19 cellular contexts compared by ENCODE assay signal in genomic region chr15:67143646-67144045, GRCh38.
DNase-seq lines count a peak whose midpoint lies in the region; ATAC-seq, FAIRE-seq and TF ChIP-seq lines count a peak whose summit lies in the region.
"Had no signal": no experiment of that assay in that cellular context is flagged by ENCODE, and none has a peak within 500 bp of the region (broad histone marks: within the 10 kb centered on the region; RNA-seq: fewer than 3 reads in every experiment).

No MANE protein-coding gene starts in this region.

- H3K9me3 ChIP-seq in A549 (no peaks in the 10 kb centered on the region), astrocyte (ENCODE audit: insufficient read depth, low read depth, low read length) (no peaks in the 10 kb centered on the region)
- H3K9me3 ChIP-seq in CD4-positive, alpha-beta memory T cell (ENCODE audit: control insufficient read depth in 1 of 2, low read length in 2 of 2), result no peaks in the 10 kb centered on the region
- H3K9me3 ChIP-seq: pancreas had no signal

- CTCF ChIA-PET in A549 (lab: Yijun Ruan, JAX), result interaction anchor here (1.1 to 4.6 kb wide), 8 partner anchors 9 to 197 kb away, joined by 3 to 22 read pairs (median 5); no protein-coding TSS in a partner anchor
- CTCF ChIA-PET in CD4-positive, alpha-beta memory T cell (lab: Charles Lee; ENCODE audit: partially characterized antibody), result interaction anchor here (1.2 kb wide), 1 partner anchor 9 kb away, joined by 3 read pairs; no protein-coding TSS in a partner anchor

- 79% methylated on average over 6 of the region's 6 CpGs for WGBS in A549 (ENCODE audit: missing lambda C conversion rate)

- peaks cover 100% of the 10 kb centered on the region for H3K4me1 ChIP-seq in A549
- H3K4me1 ChIP-seq in CD4-positive, alpha-beta memory T cell (ENCODE audit: insufficient read depth, low read length), result peaks cover 100% of the 10 kb centered on the region
- peaks cover 77% of the 10 kb centered on the region for H3K4me1 ChIP-seq in astrocyte (ENCODE audit: insufficient read depth, low read length)

- intact Hi-C loops in CD4-positive, alpha-beta memory T cell (cut with micrococcal nuclease), result no loop called here
- intact Hi-C loops in head of caudate nucleus (cut with DNase I), result no loop called here

- no peaks in the 10 kb centered on the region for H3K36me3 ChIP-seq in CD4-positive, alpha-beta memory T cell (ENCODE audit: insufficient read depth, low read length)
- peaks cover 3% of the 10 kb centered on the region for H3K36me3 ChIP-seq in astrocyte (ENCODE audit: insufficient read depth, low read length)
- H3K36me3 ChIP-seq: pancreas had no signal

- peaks cover 8 to 9% of the 10 kb centered on the region in 2 donors for H3K36me3 Mint-ChIP-seq in CD4-positive, alpha-beta memory T cell
- H3K36me3 Mint-ChIP-seq in astrocyte (ENCODE audit: low read depth, unreplicated experiment) (peaks cover 8% of the 10 kb centered on the region), naive B cell (no peaks in the 10 kb centered on the region)

- peak overlapping the region; percentile 22 to 95 (median 68) for H3K27ac Mint-ChIP-seq in CD4-positive, alpha-beta memory T cell
- H3K27ac Mint-ChIP-seq in astrocyte (ENCODE audit: unreplicated experiment) (peak overlapping the region; percentile 68), naive B cell (peak overlapping the region in 5 of 6 donors; percentile 26 to 96 (median 84))

- no peak for TF ChIP-seq POLR2A in A549 (IDR thresholded peaks at IDR 0.05; ENCODE audit: low read length)

- no peaks in the 10 kb centered on the region for H3K9me3 Mint-ChIP-seq in CD4-positive, alpha-beta memory T cell
- no peaks in the 10 kb centered on the region for H3K9me3 Mint-ChIP-seq in astrocyte (ENCODE audit: unreplicated experiment)
- no peaks in the 10 kb centered on the region for H3K9me3 Mint-ChIP-seq in naive B cell

- H3K4me2 ChIP-seq in A549 (peak overlapping the region; percentile 80), astrocyte (ENCODE audit: low read length) (no peak overlapping the region)

- no peaks in the 10 kb centered on the region for H4K20me1 ChIP-seq in astrocyte (ENCODE audit: insufficient read depth, low read length)

- TF ChIP-seq CTCF in A549 (IDR thresholded peaks at IDR 0.05), result no peak
- no peak for TF ChIP-seq CTCF in astrocyte (IDR thresholded peaks at IDR 0.05; ENCODE audit: insufficient read depth, low read depth, low read length)

- peak overlapping the region; percentile 54 for H3K9ac ChIP-seq in astrocyte (ENCODE audit: low read length)

- no peak for FAIRE-seq in A549 (lab: Jason Lieb, UNC)
- no peak for FAIRE-seq in astrocyte (lab: Jason Lieb, UNC)
- FAIRE-seq: frontal cortex, pancreas, urothelium cell line had no signal

- peaks cover 73 to 100% (median 90%) of the 10 kb centered on the region in 4 donors for H3K4me1 Mint-ChIP-seq in CD4-positive, alpha-beta memory T cell
- peaks cover 93% of the 10 kb centered on the region for H3K4me1 Mint-ChIP-seq in astrocyte (ENCODE audit: low read depth, unreplicated experiment)
- H3K4me1 Mint-ChIP-seq in naive B cell, result peaks cover 82 to 100% (median 99%) of the 10 kb centered on the region in 3 donors

- H3K27me3 ChIP-seq in CD4-positive, alpha-beta memory T cell (ENCODE audit: insufficient read depth, low read length), result no peaks in the 10 kb centered on the region
- H3K27me3 ChIP-seq in astrocyte (ENCODE audit: insufficient read depth, low read length), result no peaks in the 10 kb centered on the region
- H3K27me3 ChIP-seq: pancreas had no signal

- ATAC-seq in A549 (no peak), naive B cell (ENCODE audit: low read depth in 2 of 2) (no peak), GM21367 (IDR thresholded peaks at IDR 0.05; ENCODE audit: unreplicated experiment) (no peak)
- ATAC-seq: pancreas had no signal

- peak overlapping the region in 2 of 8 donors; percentile 33 to 58 for H3K4me3 Mint-ChIP-seq in CD4-positive, alpha-beta memory T cell
- H3K4me3 Mint-ChIP-seq in astrocyte (ENCODE audit: unreplicated experiment) (no peak overlapping the region), naive B cell (peak overlapping the region in 2 of 8 donors; percentile 25 to 67)

- in situ Hi-C loops in G401 (cut with HindIII; ENCODE audit: low sequenced_read_pairs), result no loop called here

- peak overlapping the region; percentile 92 for H3K27ac ChIP-seq in A549
- no peak overlapping the region for H3K27ac ChIP-seq in CD4-positive, alpha-beta memory T cell (ENCODE audit: low read depth, low read length)
- peak overlapping the region; percentile 97 for H3K27ac ChIP-seq in astrocyte (ENCODE audit: low read depth, low read length)
- H3K27ac ChIP-seq: coronary artery, pancreas, SK-N-MC had no signal

- no peaks in the 10 kb centered on the region for H3K27me3 Mint-ChIP-seq in CD4-positive, alpha-beta memory T cell
- no peaks in the 10 kb centered on the region for H3K27me3 Mint-ChIP-seq in astrocyte (ENCODE audit: low read depth, unreplicated experiment)
- H3K27me3 Mint-ChIP-seq in naive B cell, result no peaks in the 10 kb centered on the region

- peaks cover 98% of the 10 kb centered on the region for H3K79me2 ChIP-seq in astrocyte (ENCODE audit: insufficient read depth, low read length)

- no peak for TF ChIP-seq EP300 in A549 (IDR thresholded peaks at IDR 0.05)

- H2AFZ ChIP-seq in astrocyte (ENCODE audit: low read depth, low read length), result no peak overlapping the region

- H3K4me3 ChIP-seq in A549 (no peak overlapping the region), astrocyte (ENCODE audit: insufficient read depth, low read depth, low read length) (no peak overlapping the region)
- no peak overlapping the region for H3K4me3 ChIP-seq in CD4-positive, alpha-beta memory T cell (ENCODE audit: low read length in 2 of 2)
- H3K4me3 ChIP-seq: coronary artery, pancreas, SK-N-MC, skin epidermis had no signal

- POLR2A ChIA-PET in A549 (lab: Yijun Ruan, JAX), result no interaction called here
- POLR2A ChIA-PET in CD4-positive, alpha-beta memory T cell (lab: Charles Lee; ENCODE audit: partially characterized antibody), result interaction anchor here (0.9 to 1.9 kb wide), 6 partner anchors 9 to 78 kb away, joined by 3 to 5 read pairs (median 4); partner anchors contain the start of gene SMAD3

- DNase-seq in A549 (ENCODE audit: low read depth in 1 of 2, low spot score in 1 of 2) (no peak), astrocyte (ENCODE audit: low read depth) (no peak), naive B cell (no peak), head of caudate nucleus (no peak), G401 (ENCODE audit: low spot score) (no peak), DMS53 treated with DMSO at 0.1 percent for 48 hours (lab: John Stamatoyannopoulos, UW; ENCODE audit: unreplicated experiment) (no peak)
- no peak for DNase-seq in CD4-positive, alpha-beta memory T cell
- DNase-seq: activated CD4-positive, alpha-beta T cell treated with anti-CD3 and anti-CD28 coated beads for 48 hours; activated naive CD4-positive, alpha-beta T cell treated with anti-CD3 and anti-CD28 coated beads, Interleukin-2, amount 50 U/mL, for 16 hours; NCI-H1105; NCI-H526; pancreas; stimulated activated CD4-positive, alpha-beta T cell treated with anti-CD3 and anti-CD28 coated beads, Interleukin-4, amount 100 ng/mL, for 4 hours had no signal

- TF ChIP-seq RAD21 in A549 (conservative IDR thresholded peaks at IDR 0.05 in 1 of 2, IDR thresholded peaks at IDR 0.05 in 1 of 2), result no peak

TF ChIP-seq in A549, 52 proteins besides CTCF, POLR2A, EP300 and RAD21:
- TF ChIP-seq CEBPB (IDR thresholded peaks at IDR 0.05) (no peak), SREBF2 (IDR thresholded peaks at IDR 0.05) (no peak), HOXA7 (CRISPR knock-in tag; IDR thresholded peaks at IDR 0.05) (no peak), BHLHE40 (IDR thresholded peaks at IDR 0.05; ENCODE audit: low read depth, low read length) (no peak), TP53 (CRISPR knock-in tag; IDR thresholded peaks at IDR 0.05) (no peak), JUNB (IDR thresholded peaks at IDR 0.05) (no peak), RFX5 (IDR thresholded peaks at IDR 0.05) (no peak), CBX8 (IDR thresholded peaks at IDR 0.05) (no peak), TFCP2L1 (CRISPR knock-in tag; IDR thresholded peaks at IDR 0.05) (no peak), PHF8 (IDR thresholded peaks at IDR 0.05; ENCODE audit: borderline replicate concordance, low read depth) (no peak), GATA3 (IDR thresholded peaks at IDR 0.05; ENCODE audit: borderline replicate concordance) (no peak)
- TF ChIP-seq, protein P1, sequence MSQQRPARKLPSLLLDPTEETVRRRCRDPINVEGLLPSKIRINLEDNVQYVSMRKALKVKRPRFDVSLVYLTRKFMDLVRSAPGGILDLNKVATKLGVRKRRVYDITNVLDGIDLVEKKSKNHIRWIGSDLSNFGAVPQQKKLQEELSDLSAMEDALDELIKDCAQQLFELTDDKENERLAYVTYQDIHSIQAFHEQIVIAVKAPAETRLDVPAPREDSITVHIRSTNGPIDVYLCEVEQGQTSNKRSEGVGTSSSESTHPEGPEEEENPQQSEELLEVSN (IDR thresholded peaks at IDR 0.05; ENCODE audit: borderline replicate concordance, low read depth), result no peak
